8 cellular contexts compared by ENCODE assay signal in genomic region chr11:114317738-114318137, GRCh38. TPM values are rescaled to one million over a fixed set of nuclear protein-coding genes. Genes with fewer than 3 reads are reported as not detected.
DNase-seq lines count a peak whose midpoint lies in the region; ATAC-seq, FAIRE-seq and TF ChIP-seq lines count a peak whose summit lies in the region.

No MANE protein-coding gene starts in this region.

- H3K36me3 ChIP-seq in A673 (ENCODE audit: insufficient read depth, low read length, poor library complexity, severe bottlenecking) = no peaks in the 10 kb centered on the region
- peaks cover 9 to 21% of the 10 kb centered on the region in 2 experiments for H3K36me3 ChIP-seq in SK-N-SH (replicated peaks in 1 of 2; ENCODE audit: control insufficient read depth in 1 of 2, insufficient read depth in 2 of 2, low read length in 1 of 2)
- no peaks in the 10 kb centered on the region for H3K36me3 ChIP-seq in hepatocyte (replicated peaks; ENCODE audit: insufficient read depth, low read depth)
- peaks cover 23% of the 10 kb centered on the region for H3K36me3 ChIP-seq in upper lobe of right lung
- peaks cover 0 to 2% (median 0%) of the 10 kb centered on the region in 3 donors for H3K36me3 ChIP-seq in Peyer's patch

- WGBS in SK-N-SH (ENCODE audit: low lambda C conversion rate) = 11% methylated on average over 5 of the region's 5 CpGs
- 7% methylated on average over 5 of the region's 5 CpGs for WGBS in hepatocyte (ENCODE audit: low lambda C conversion rate, missing lambda C conversion rate)

- TF ChIP-seq RAD21 in SK-N-SH (IDR thresholded peaks at IDR 0.05; ENCODE audit: low read length) = peak; percentile 72

- H3K9me3 ChIP-seq in A673 (ENCODE audit: low read depth, low read length, poor library complexity, severe bottlenecking) = no peaks in the 10 kb centered on the region
- H3K9me3 ChIP-seq in SK-N-SH = no peaks in the 10 kb centered on the region
- no peaks in the 10 kb centered on the region for H3K9me3 ChIP-seq in hepatocyte (ENCODE audit: low read depth)
- no peaks in the 10 kb centered on the region for H3K9me3 ChIP-seq in upper lobe of right lung
- H3K9me3 ChIP-seq in Peyer's patch = no peaks in the 10 kb centered on the region

- H3K9me2 ChIP-seq in SK-N-SH (no peaks in the 10 kb centered on the region), hepatocyte (replicated peaks; ENCODE audit: insufficient read depth) (no peaks in the 10 kb centered on the region)

- H3K4me1 ChIP-seq in A673 (ENCODE audit: insufficient read depth, low read length, poor library complexity, severe bottlenecking) (no peaks in the 10 kb centered on the region), SK-N-SH (ENCODE audit: control insufficient read depth in 1 of 2, insufficient read depth in 2 of 2, low read depth in 1 of 2, low read length in 1 of 2) (0 out of 4 replicates have a peak, but pooled peaks cover 0 to 4% of the 10 kb centered on the region in 2 experiments), hepatocyte (ENCODE audit: insufficient read depth) (peaks cover 4% of the 10 kb centered on the region), upper lobe of right lung (peaks cover 67% of the 10 kb centered on the region), Peyer's patch (no peaks in the 10 kb centered on the region)

- no peaks in the 10 kb centered on the region for H3F3A ChIP-seq in SK-N-SH (replicated peaks; ENCODE audit: insufficient read depth)

- H3K27me3 ChIP-seq in A673 (replicated peaks; ENCODE audit: insufficient read depth, low read depth, low read length, poor library complexity) = peaks cover 45% of the 10 kb centered on the region
- H3K27me3 ChIP-seq in SK-N-SH (ENCODE audit: insufficient read depth) = no peaks in the 10 kb centered on the region
- peaks cover 6% of the 10 kb centered on the region for H3K27me3 ChIP-seq in hepatocyte
- no peaks in the 10 kb centered on the region for H3K27me3 ChIP-seq in upper lobe of right lung
- no peaks in the 10 kb centered on the region for H3K27me3 ChIP-seq in Peyer's patch

- H3K4me2 ChIP-seq in SK-N-SH (no peak overlapping the region), hepatocyte (no peak overlapping the region)

- intact Hi-C loops in A673 (cut with micrococcal nuclease; ENCODE audit: unreplicated experiment) = no loop called here
- intact Hi-C loops in upper lobe of right lung (cut with DNase I) = no loop called here

- TF ChIP-seq CTCF in A673 (conservative IDR thresholded peaks at IDR 0.05; ENCODE audit: low read depth, low read length) = peak; percentile 55
- TF ChIP-seq CTCF in SK-N-SH (IDR thresholded peaks at IDR 0.05) = peak; percentile 81
- peak; percentile 42 for TF ChIP-seq CTCF in hepatocyte (IDR thresholded peaks at IDR 0.05; ENCODE audit: poor library complexity)
- TF ChIP-seq CTCF in upper lobe of right lung (IDR thresholded peaks at IDR 0.05) = peak; percentile 41
- no peak for TF ChIP-seq CTCF in Peyer's patch (IDR thresholded peaks at IDR 0.05)

- no peaks in the 10 kb centered on the region for H4K20me1 ChIP-seq in SK-N-SH (ENCODE audit: insufficient read depth)
- H4K20me1 ChIP-seq in hepatocyte (ENCODE audit: insufficient read depth, poor library complexity, severe bottlenecking) = no peaks in the 10 kb centered on the region

- TF ChIP-seq POLR2A in Peyer's patch (IDR thresholded peaks at IDR 0.05) = no peak

- no TSS peak for BruUV-seq in A673 (replicated peaks; lab: Mats Ljungman, UMichigan)

- ATAC-seq in upper lobe of right lung = no peak
- ATAC-seq in HG03139 (IDR thresholded peaks at IDR 0.05; ENCODE audit: unreplicated experiment) = no peak

- H3K4me3 ChIP-seq in A673 (ENCODE audit: low read depth, low read length, poor library complexity, severe bottlenecking) (no peak overlapping the region), SK-N-SH (ENCODE audit: low read depth in 2 of 2, low read length in 1 of 2) (no peak overlapping the region), hepatocyte (no peak overlapping the region), upper lobe of right lung (no peak overlapping the region), Peyer's patch (no peak overlapping the region)

- H3K79me2 ChIP-seq in SK-N-SH (ENCODE audit: insufficient read depth) = no peaks in the 10 kb centered on the region; the same call in 1 of the 2 replicates
- H3K79me2 ChIP-seq in hepatocyte = no peaks in the 10 kb centered on the region

- FAIRE-seq in HTR-8/SVneo (lab: Jason Lieb, UNC) = no peak

- H3K9ac ChIP-seq in SK-N-SH = no peak overlapping the region

- peak; percentile 43 for DNase-seq in A673 (ENCODE audit: low spot score)
- DNase-seq in HCEC 1CT = peak; percentile 71
- peak; percentile 39 for DNase-seq in SK-N-SH
- peak; percentile 35 for DNase-seq in hepatocyte (ENCODE audit: low spot score)
- peak; percentile 68 for DNase-seq in upper lobe of right lung
- DNase-seq in HTR-8/SVneo (ENCODE audit: insufficient read length, low spot score) = no peak
- no peak for DNase-seq in Peyer's patch

- CTCF ChIA-PET in A673 (lab: Charles Lee) = interaction anchor here (0.7 to 0.8 kb wide), 2 partner anchors 323 to 514 kb away, joined by 3 read pairs; no protein-coding TSS in a partner anchor
- CTCF ChIA-PET in SK-N-SH (lab: Yijun Ruan, JAX) = interaction anchor here (0.7 to 2.4 kb wide), 7 partner anchors 10 to 268 kb away, joined by 3 to 9 read pairs (median 5); no protein-coding TSS in a partner anchor

- no peak overlapping the region for H3K27ac ChIP-seq in A673 (ENCODE audit: low read depth, low read length, poor library complexity, severe bottlenecking)
- peak overlapping the region in 1 of 2 experiments; percentile 22; a peak in 2 of 4 replicates for H3K27ac ChIP-seq in SK-N-SH (ENCODE audit: low read depth in 2 of 2, low read length in 1 of 2)
- H3K27ac ChIP-seq in hepatocyte = no peak overlapping the region
- H3K27ac ChIP-seq in upper lobe of right lung = peak overlapping the region; percentile 27
- H3K27ac ChIP-seq in Peyer's patch = peak overlapping the region in 1 of 4 donors; percentile 31

- POLR2A ChIA-PET in A673 (lab: Charles Lee; ENCODE audit: low non-redundant PET) (no interaction called here), SK-N-SH (lab: Yijun Ruan, JAX) (no interaction called here)

- H2AFZ ChIP-seq in SK-N-SH (ENCODE audit: low read depth) (0 out of 2 replicates have a peak overlapping the region, but pooled peaks have one; percentile 25), hepatocyte (no peak overlapping the region)

- TF ChIP-seq EP300 in SK-N-SH (IDR thresholded peaks at IDR 0.05; ENCODE audit: borderline replicate concordance in 1 of 2, low read depth in 1 of 2, low read length in 1 of 2) = no peak

TF ChIP-seq in SK-N-SH, 30 proteins besides CTCF, POLR2A, EP300 and RAD21:
- TF ChIP-seq POLR2AphosphoS5 (IDR thresholded peaks at IDR 0.05; ENCODE audit: low read depth, low read length) = no peak
- TF ChIP-seq FOXJ3 (CRISPR knock-in tag; IDR thresholded peaks at IDR 0.05) = no peak
- peak; percentile 61 for TF ChIP-seq SMC3 (IDR thresholded peaks at IDR 0.05; ENCODE audit: low read depth, low read length)
- TF ChIP-seq YY1 (IDR thresholded peaks at IDR 0.05; ENCODE audit: low read depth) = no peak
- no peak for TF ChIP-seq USF2 (IDR thresholded peaks at IDR 0.05; ENCODE audit: borderline replicate concordance, low read depth, low read length)
- TF ChIP-seq RCOR1 (IDR thresholded peaks at IDR 0.05; ENCODE audit: low read length) = 0 out of 2 replicates have a peak, but pooled peaks have one; percentile 22
- TF ChIP-seq MAX (IDR thresholded peaks at IDR 0.05; ENCODE audit: low read depth) = peak; percentile 76; the same call in 1 of the 2 replicates
- no peak for TF ChIP-seq IRF3 (IDR thresholded peaks at IDR 0.05; ENCODE audit: low read depth, low read length)
- TF ChIP-seq CHD2 (IDR thresholded peaks at IDR 0.05; ENCODE audit: low read length, partially characterized antibody) = no peak

RNA-seq across cellular contexts. Expression of gene NNMT, which starts 21.5 kb away (rescaled TPM):
- total RNA-seq in A673 (2021) = 0.64 TPM in 1 of 2 replicates, not detected in the other
- 84.6 and 106 TPM in 2 replicates for polyA plus RNA-seq in SK-N-SH (2012; rRNA removed)
- 90.6 and 92.0 TPM in 2 replicates for polyA plus RNA-seq in SK-N-SH (2012; cell fraction: cytosol; rRNA removed)
- 109 and 183 TPM in 2 replicates for polyA plus RNA-seq in SK-N-SH (2012; cell fraction: nucleus; rRNA removed)
- 115 and 150 TPM in 2 replicates for total RNA-seq in hepatocyte
- polyA plus RNA-seq in hepatocyte = 366 and 385 TPM in 2 replicates
- total RNA-seq in upper lobe of right lung = 349 TPM
- 100 to 1,000 TPM in 3 of 4 donors, 10 to 100 TPM in 1; 43.6 to 413 (median 187) TPM for total RNA-seq in Peyer's patch

Comparison
In these comparisons a context has a peak if more than half of its experiments do, and no peak if none do; other contexts are left out.
1. DNase-seq: peak in A673 (single experiment), HCEC 1CT (single experiment), SK-N-SH (single experiment), hepatocyte (single experiment) and upper lobe of right lung (single experiment); none in HTR-8/SVneo (single experiment) and Peyer's patch (0 of 3).
2. CTCF ChIP-seq: peak in A673 (single experiment), SK-N-SH (single experiment), hepatocyte (single experiment) and upper lobe of right lung (single experiment); none in Peyer's patch (0 of 6).
3. RNA of gene NNMT, which starts 21.5 kb away (total RNA-seq): 349 TPM in upper lobe of right lung (single experiment), 43.6 to 413 TPM in Peyer's patch and 115 to 150 TPM in hepatocyte; 0.64 TPM in A673; every median in the first group is over 10 times any median in the second.